In the genomic region with DNA sequence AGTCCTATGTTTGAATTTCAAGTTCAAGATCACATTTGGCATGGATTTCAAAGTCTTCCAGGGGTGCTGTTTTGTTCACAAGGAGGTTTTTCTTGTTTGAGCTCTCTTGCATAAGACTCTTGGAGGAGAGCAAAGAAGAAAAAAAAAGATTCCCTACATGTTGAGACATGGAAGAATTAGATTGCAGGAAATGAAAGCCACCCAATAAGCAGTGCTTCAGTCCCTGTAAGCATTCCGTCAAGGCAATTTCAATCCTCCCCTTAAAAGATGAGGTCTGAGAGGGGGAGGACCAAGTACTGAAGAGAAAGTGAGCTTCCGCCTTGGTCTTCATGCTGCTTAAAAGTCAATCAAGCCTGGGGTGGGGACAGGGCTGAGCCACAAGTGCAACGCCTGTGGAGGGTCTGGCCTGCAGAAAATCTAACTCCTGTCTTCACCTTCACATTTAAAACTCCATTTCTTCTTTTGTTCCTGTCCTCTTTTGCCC, we compare ENCODE assay signal across 25 cellular contexts. TPM values are rescaled to one million over a fixed set of nuclear protein-coding genes. Genes with fewer than 3 reads are reported as not detected.
DNase-seq lines count a peak whose midpoint lies in the region; ATAC-seq, FAIRE-seq and TF ChIP-seq lines count a peak whose summit lies in the region.
"Had no signal": no experiment of that assay in that cellular context is flagged by ENCODE, and none has a peak within 500 bp of the region (broad histone marks: within the 10 kb centered on the region; RNA-seq: fewer than 3 reads in every experiment).

No MANE protein-coding gene starts in this region.

- ATAC-seq in esophagus mucosa (peak; percentile 92), lung (ENCODE audit: insufficient read depth, low FRiP score) (peak; percentile 63), GM19395 (IDR thresholded peaks at IDR 0.05; ENCODE audit: unreplicated experiment) (no peak)
- ATAC-seq: activated T-helper 17 cell treated with anti-CD3 and anti-CD28 coated beads, Interleukin-2, amount 50 U/mL, for 72 hours had no signal

- no peak overlapping the region for H3K9ac ChIP-seq in SK-N-MC (ENCODE audit: insufficient read length)
- H3K9ac ChIP-seq: BLaER1 had no signal

- H3K4me3 ChIP-seq in SK-N-MC = no peak overlapping the region
- H3K4me3 ChIP-seq in lung = no peak overlapping the region
- H3K4me3 ChIP-seq: BLaER1, sigmoid colon, stomach, transverse colon had no signal

- peaks cover 0 to 8% of the 10 kb centered on the region in 2 donors for H3K4me1 ChIP-seq in lung (ENCODE audit: control insufficient read depth in 2 of 2, insufficient read depth in 2 of 2, low read length in 2 of 2)
- H3K4me1 ChIP-seq: BLaER1, Caco-2 had no signal

- H3K9me3 ChIP-seq in SK-N-MC (ENCODE audit: low read depth, low read length) (no peaks in the 10 kb centered on the region), lung (ENCODE audit: control insufficient read depth in 2 of 2, insufficient read depth in 1 of 2, low read length in 1 of 2) (no peaks in the 10 kb centered on the region)
- H3K9me3 ChIP-seq: BLaER1, Caco-2, sigmoid colon, stomach, transverse colon had no signal

- no peak for FAIRE-seq in frontal cortex (lab: Jason Lieb, UNC)
- FAIRE-seq: colon, GM12891, H54 had no signal

- DNase-seq in SK-N-MC (ENCODE audit: low read depth, low spot score) = no peak
- DNase-seq in lung (ENCODE audit: low spot score) = no peak
- DNase-seq in frontal cortex (ENCODE audit: low spot score in 2 of 2) = no peak
- DNase-seq in activated CD4-positive, alpha-beta T cell treated with anti-CD3 and anti-CD28 coated beads for 1 hour = no peak
- no peak for DNase-seq in NCI-H226
- DNase-seq: activated CD4-positive, alpha-beta T cell treated with anti-CD3 and anti-CD28 coated beads, Interleukin-2, amount 50 U/mL, for 1 hour; activated CD8-positive, alpha-beta memory T cell treated with anti-CD3 and anti-CD28 coated beads, Interleukin-2, amount 50 U/mL, for 4 hours; Caco-2; effector CD8-positive, alpha-beta T cell; glutamatergic neuron; MV-4-11; NCI-H1694 treated with DMSO at 0.1 percent for 48 hours; NCI-H748 treated with DMSO at 0.1 percent for 48 hours; sigmoid colon; stomach; transverse colon had no signal

- 61 to 81% methylated on average over 3 of the region's 3 CpGs for WGBS in lung, 2 donors

- no peak for TF ChIP-seq CTCF in C4-2B (conservative IDR thresholded peaks at IDR 0.05)
- TF ChIP-seq CTCF in lung (IDR thresholded peaks at IDR 0.05; ENCODE audit: control extremely low read depth, extremely low read depth) = no peak

- H3K27ac ChIP-seq in C4-2B = peak overlapping the region; percentile 42; the same call in 1 of the 2 replicates
- peak overlapping the region; percentile 45; the same call in 1 of the 2 replicates for H3K27ac ChIP-seq in SK-N-MC
- no peak overlapping the region for H3K27ac ChIP-seq in lung (ENCODE audit: low read depth in 1 of 2, low read length in 1 of 2)
- H3K27ac ChIP-seq: BLaER1, sigmoid colon, transverse colon, VCaP had no signal

- H3K27me3 ChIP-seq in lung (ENCODE audit: control insufficient read depth, insufficient read depth) = no peaks in the 10 kb centered on the region
- H3K27me3 ChIP-seq: BLaER1, sigmoid colon, stomach, transverse colon had no signal

- H3K36me3 ChIP-seq in SK-N-MC (ENCODE audit: insufficient read depth, low read length) = no peaks in the 10 kb centered on the region
- H3K36me3 ChIP-seq in lung (ENCODE audit: control insufficient read depth in 2 of 2, insufficient read depth in 2 of 2, low read length in 2 of 2) = no peaks in the 10 kb centered on the region
- H3K36me3 ChIP-seq: BLaER1, sigmoid colon, stomach, transverse colon had no signal

RNA-seq across cellular contexts. Expression of gene LPAR3, which starts 50.2 kb away (rescaled TPM):
- total RNA-seq in esophagus mucosa = 20.6 TPM
- total RNA-seq in lung = 1 to 10 TPM; 8.3 TPM
- 1 to 10 TPM in 1 of 2 donors, under 1 TPM in 1; 0.98 to 2.3 TPM for polyA plus RNA-seq in lung
- 0.82 TPM for total RNA-seq in frontal cortex
- total RNA-seq: Caco-2, sigmoid colon had no signal

Comparison
In these comparisons a context has a peak if more than half of its experiments do, and no peak if none do; other contexts are left out.
1. H3K27ac ChIP-seq: peak in C4-2B (single experiment) and SK-N-MC (single experiment); none in lung (0 of 2).